ENCODE assay signal across 1 cellular context in genomic region chr2:85437488-85438290, GRCh38.
A peak's percentile ranks its signal among the peaks of the same experiment; 100 is the strongest.
TF ChIP-seq lines count a peak whose summit lies in the region.

No MANE protein-coding gene starts in this region.

TF ChIP-seq in K562, 482 proteins besides CTCF, POLR2A, EP300 and RAD21 (continued from another document and continues in another):
- TF ChIP-seq, protein P1, sequence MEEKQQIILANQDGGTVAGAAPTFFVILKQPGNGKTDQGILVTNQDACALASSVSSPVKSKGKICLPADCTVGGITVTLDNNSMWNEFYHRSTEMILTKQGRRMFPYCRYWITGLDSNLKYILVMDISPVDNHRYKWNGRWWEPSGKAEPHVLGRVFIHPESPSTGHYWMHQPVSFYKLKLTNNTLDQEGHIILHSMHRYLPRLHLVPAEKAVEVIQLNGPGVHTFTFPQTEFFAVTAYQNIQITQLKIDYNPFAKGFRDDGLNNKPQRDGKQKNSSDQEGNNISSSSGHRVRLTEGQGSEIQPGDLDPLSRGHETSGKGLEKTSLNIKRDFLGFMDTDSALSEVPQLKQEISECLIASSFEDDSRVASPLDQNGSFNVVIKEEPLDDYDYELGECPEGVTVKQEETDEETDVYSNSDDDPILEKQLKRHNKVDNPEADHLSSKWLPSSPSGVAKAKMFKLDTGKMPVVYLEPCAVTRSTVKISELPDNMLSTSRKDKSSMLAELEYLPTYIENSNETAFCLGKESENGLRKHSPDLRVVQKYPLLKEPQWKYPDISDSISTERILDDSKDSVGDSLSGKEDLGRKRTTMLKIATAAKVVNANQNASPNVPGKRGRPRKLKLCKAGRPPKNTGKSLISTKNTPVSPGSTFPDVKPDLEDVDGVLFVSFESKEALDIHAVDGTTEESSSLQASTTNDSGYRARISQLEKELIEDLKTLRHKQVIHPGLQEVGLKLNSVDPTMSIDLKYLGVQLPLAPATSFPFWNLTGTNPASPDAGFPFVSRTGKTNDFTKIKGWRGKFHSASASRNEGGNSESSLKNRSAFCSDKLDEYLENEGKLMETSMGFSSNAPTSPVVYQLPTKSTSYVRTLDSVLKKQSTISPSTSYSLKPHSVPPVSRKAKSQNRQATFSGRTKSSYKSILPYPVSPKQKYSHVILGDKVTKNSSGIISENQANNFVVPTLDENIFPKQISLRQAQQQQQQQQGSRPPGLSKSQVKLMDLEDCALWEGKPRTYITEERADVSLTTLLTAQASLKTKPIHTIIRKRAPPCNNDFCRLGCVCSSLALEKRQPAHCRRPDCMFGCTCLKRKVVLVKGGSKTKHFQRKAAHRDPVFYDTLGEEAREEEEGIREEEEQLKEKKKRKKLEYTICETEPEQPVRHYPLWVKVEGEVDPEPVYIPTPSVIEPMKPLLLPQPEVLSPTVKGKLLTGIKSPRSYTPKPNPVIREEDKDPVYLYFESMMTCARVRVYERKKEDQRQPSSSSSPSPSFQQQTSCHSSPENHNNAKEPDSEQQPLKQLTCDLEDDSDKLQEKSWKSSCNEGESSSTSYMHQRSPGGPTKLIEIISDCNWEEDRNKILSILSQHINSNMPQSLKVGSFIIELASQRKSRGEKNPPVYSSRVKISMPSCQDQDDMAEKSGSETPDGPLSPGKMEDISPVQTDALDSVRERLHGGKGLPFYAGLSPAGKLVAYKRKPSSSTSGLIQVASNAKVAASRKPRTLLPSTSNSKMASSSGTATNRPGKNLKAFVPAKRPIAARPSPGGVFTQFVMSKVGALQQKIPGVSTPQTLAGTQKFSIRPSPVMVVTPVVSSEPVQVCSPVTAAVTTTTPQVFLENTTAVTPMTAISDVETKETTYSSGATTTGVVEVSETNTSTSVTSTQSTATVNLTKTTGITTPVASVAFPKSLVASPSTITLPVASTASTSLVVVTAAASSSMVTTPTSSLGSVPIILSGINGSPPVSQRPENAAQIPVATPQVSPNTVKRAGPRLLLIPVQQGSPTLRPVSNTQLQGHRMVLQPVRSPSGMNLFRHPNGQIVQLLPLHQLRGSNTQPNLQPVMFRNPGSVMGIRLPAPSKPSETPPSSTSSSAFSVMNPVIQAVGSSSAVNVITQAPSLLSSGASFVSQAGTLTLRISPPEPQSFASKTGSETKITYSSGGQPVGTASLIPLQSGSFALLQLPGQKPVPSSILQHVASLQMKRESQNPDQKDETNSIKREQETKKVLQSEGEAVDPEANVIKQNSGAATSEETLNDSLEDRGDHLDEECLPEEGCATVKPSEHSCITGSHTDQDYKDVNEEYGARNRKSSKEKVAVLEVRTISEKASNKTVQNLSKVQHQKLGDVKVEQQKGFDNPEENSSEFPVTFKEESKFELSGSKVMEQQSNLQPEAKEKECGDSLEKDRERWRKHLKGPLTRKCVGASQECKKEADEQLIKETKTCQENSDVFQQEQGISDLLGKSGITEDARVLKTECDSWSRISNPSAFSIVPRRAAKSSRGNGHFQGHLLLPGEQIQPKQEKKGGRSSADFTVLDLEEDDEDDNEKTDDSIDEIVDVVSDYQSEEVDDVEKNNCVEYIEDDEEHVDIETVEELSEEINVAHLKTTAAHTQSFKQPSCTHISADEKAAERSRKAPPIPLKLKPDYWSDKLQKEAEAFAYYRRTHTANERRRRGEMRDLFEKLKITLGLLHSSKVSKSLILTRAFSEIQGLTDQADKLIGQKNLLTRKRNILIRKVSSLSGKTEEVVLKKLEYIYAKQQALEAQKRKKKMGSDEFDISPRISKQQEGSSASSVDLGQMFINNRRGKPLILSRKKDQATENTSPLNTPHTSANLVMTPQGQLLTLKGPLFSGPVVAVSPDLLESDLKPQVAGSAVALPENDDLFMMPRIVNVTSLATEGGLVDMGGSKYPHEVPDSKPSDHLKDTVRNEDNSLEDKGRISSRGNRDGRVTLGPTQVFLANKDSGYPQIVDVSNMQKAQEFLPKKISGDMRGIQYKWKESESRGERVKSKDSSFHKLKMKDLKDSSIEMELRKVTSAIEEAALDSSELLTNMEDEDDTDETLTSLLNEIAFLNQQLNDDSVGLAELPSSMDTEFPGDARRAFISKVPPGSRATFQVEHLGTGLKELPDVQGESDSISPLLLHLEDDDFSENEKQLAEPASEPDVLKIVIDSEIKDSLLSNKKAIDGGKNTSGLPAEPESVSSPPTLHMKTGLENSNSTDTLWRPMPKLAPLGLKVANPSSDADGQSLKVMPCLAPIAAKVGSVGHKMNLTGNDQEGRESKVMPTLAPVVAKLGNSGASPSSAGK (IDR thresholded peaks at IDR 0.05): peak; percentile 69
- no peak for TF ChIP-seq ZNF77 (CRISPR knock-in tag; IDR thresholded peaks at IDR 0.05)
- peak; percentile 34; the same call in 1 of the 2 replicates for TF ChIP-seq KLF6 (CRISPR knock-in tag; IDR thresholded peaks at IDR 0.05; ENCODE audit: borderline replicate concordance)
- 0 out of 2 replicates have a peak, but pooled peaks have one; percentile 25 for TF ChIP-seq ATF1 (CRISPR knock-in tag; IDR thresholded peaks at IDR 0.05)
- peak; percentile 28 for TF ChIP-seq ATF1 (tag; IDR thresholded peaks at IDR 0.05)
- TF ChIP-seq TBP (optimal IDR thresholded peaks at IDR 0.05; ENCODE audit: low read depth, low read length): peak; percentile 20
- TF ChIP-seq BHLHE40 (IDR thresholded peaks at IDR 0.05; ENCODE audit: low read length): peak; percentile 81
- peak; percentile 85; the same call in 1 of the 2 replicates for TF ChIP-seq HNRNPL (IDR thresholded peaks at IDR 0.05; ENCODE audit: low read depth, low read length)
- TF ChIP-seq TOE1 (IDR thresholded peaks at IDR 0.05; ENCODE audit: borderline replicate concordance): peak; percentile 57; the same call in 1 of the 2 replicates
- no peak for TF ChIP-seq TOE1 (CRISPR knock-in tag; IDR thresholded peaks at IDR 0.05; ENCODE audit: borderline replicate concordance, low read depth)
- TF ChIP-seq DMBX1 (CRISPR knock-in tag; IDR thresholded peaks at IDR 0.05; ENCODE audit: borderline replicate concordance): peak; percentile 83; the same call in 1 of the 2 replicates
- 0 out of 2 replicates have a peak, but pooled peaks have one; percentile 31 for TF ChIP-seq JUND (IDR thresholded peaks at IDR 0.05; ENCODE audit: borderline replicate concordance, low read depth, low read length)
- TF ChIP-seq JUND (tag; IDR thresholded peaks at IDR 0.05; ENCODE audit: borderline replicate concordance, low read depth, low read length): no peak
- TF ChIP-seq RNF2 (IDR thresholded peaks at IDR 0.05): peak; percentile 66; the same call in 1 of the 2 replicates
- no peak for TF ChIP-seq MEF2D (tag; conservative IDR thresholded peaks at IDR 0.05; ENCODE audit: low read depth)
- peak; percentile 67; the same call in 1 of the 2 replicates for TF ChIP-seq BACH1 (tag; IDR thresholded peaks at IDR 0.05)
- TF ChIP-seq SMAD3 (CRISPR knock-in tag; conservative IDR thresholded peaks at IDR 0.05): 0 out of 2 replicates have a peak, but pooled peaks have one; percentile 27
- TF ChIP-seq FOSL1 (tag; conservative IDR thresholded peaks at IDR 0.05): peak; percentile 35; the same call in 1 of the 2 replicates
- TF ChIP-seq HDGF (IDR thresholded peaks at IDR 0.05): no peak
- TF ChIP-seq ZNF76 (CRISPR knock-in tag; IDR thresholded peaks at IDR 0.05; ENCODE audit: borderline replicate concordance): 0 out of 2 replicates have a peak, but pooled peaks have one; percentile 51
- TF ChIP-seq SOX6 (IDR thresholded peaks at IDR 0.05): 0 out of 2 replicates have a peak, but pooled peaks have one; percentile 33
- no peak for TF ChIP-seq ZFX (CRISPR knock-in tag; IDR thresholded peaks at IDR 0.05)
- TF ChIP-seq MEIS2 (IDR thresholded peaks at IDR 0.05; ENCODE audit: partially characterized antibody): no peak
- peak; percentile 54; the same call in 1 of the 2 replicates for TF ChIP-seq POLR2AphosphoS5 (IDR thresholded peaks at IDR 0.05; ENCODE audit: control insufficient read depth, insufficient read depth, low read depth, low read length)
- peak; percentile 87 for TF ChIP-seq NFIC (IDR thresholded peaks at IDR 0.05)
- peak; percentile 36; the same call in 1 of the 2 replicates for TF ChIP-seq MAFK (IDR thresholded peaks at IDR 0.05; ENCODE audit: low read length)
- peak; percentile 74 for TF ChIP-seq C11orf30 (IDR thresholded peaks at IDR 0.05; ENCODE audit: low read depth)
- no peak for TF ChIP-seq SAFB (IDR thresholded peaks at IDR 0.05; ENCODE audit: borderline replicate concordance, low read depth, low read length)
- peak in 1 of 2 experiments; percentile 51; a peak in 1 of 4 replicates for TF ChIP-seq SIN3A (IDR thresholded peaks at IDR 0.05; ENCODE audit: borderline replicate concordance in 2 of 2, control insufficient read depth in 1 of 2, low read depth in 2 of 2, low read length in 2 of 2)
- peak; percentile 60 for TF ChIP-seq EGR1 (conservative IDR thresholded peaks at IDR 0.05)
- TF ChIP-seq, protein P2, sequence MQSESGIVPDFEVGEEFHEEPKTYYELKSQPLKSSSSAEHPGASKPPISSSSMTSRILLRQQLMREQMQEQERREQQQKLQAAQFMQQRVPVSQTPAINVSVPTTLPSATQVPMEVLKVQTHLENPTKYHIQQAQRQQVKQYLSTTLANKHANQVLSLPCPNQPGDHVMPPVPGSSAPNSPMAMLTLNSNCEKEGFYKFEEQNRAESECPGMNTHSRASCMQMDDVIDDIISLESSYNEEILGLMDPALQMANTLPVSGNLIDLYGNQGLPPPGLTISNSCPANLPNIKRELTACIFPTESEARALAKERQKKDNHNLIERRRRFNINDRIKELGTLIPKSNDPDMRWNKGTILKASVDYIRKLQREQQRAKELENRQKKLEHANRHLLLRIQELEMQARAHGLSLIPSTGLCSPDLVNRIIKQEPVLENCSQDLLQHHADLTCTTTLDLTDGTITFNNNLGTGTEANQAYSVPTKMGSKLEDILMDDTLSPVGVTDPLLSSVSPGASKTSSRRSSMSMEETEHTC (IDR thresholded peaks at IDR 0.05): peak; percentile 87
- peak in 1 of 2 experiments; percentile 55; a peak in 2 of 4 replicates for TF ChIP-seq NRF1 (conservative IDR thresholded peaks at IDR 0.05 in 1 of 2, IDR thresholded peaks at IDR 0.05 in 1 of 2)
- peak; percentile 44; the same call in 1 of the 2 replicates for TF ChIP-seq FOXJ2 (tag; IDR thresholded peaks at IDR 0.05)
- peak; percentile 51 for TF ChIP-seq TAF1 (IDR thresholded peaks at IDR 0.05; ENCODE audit: control insufficient read depth, extremely low read depth, insufficient read depth, low read length, severe bottlenecking)
- peak; percentile 72 for TF ChIP-seq HMGN3 (IDR thresholded peaks at IDR 0.05; ENCODE audit: borderline replicate concordance, extremely low read depth, insufficient read length, low read depth, low read length)
- peak; percentile 8; the same call in 1 of the 2 replicates for TF ChIP-seq PML (IDR thresholded peaks at IDR 0.05; ENCODE audit: low read length)
- TF ChIP-seq CREB1 (IDR thresholded peaks at IDR 0.05): peak; percentile 79
- no peak for TF ChIP-seq CREB1 (CRISPR knock-in tag; IDR thresholded peaks at IDR 0.05)
- TF ChIP-seq ELK1 (CRISPR knock-in tag; IDR thresholded peaks at IDR 0.05): no peak
- TF ChIP-seq CREM (IDR thresholded peaks at IDR 0.05; ENCODE audit: low read depth): peak; percentile 88
- TF ChIP-seq, protein P3, sequence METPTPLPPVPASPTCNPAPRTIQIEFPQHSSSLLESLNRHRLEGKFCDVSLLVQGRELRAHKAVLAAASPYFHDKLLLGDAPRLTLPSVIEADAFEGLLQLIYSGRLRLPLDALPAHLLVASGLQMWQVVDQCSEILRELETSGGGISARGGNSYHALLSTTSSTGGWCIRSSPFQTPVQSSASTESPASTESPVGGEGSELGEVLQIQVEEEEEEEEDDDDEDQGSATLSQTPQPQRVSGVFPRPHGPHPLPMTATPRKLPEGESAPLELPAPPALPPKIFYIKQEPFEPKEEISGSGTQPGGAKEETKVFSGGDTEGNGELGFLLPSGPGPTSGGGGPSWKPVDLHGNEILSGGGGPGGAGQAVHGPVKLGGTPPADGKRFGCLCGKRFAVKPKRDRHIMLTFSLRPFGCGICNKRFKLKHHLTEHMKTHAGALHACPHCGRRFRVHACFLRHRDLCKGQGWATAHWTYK (CRISPR knock-in tag; IDR thresholded peaks at IDR 0.05): 0 out of 2 replicates have a peak, but pooled peaks have one; percentile 37
- TF ChIP-seq HDAC8 (tag; IDR thresholded peaks at IDR 0.05): peak; percentile 63; the same call in 1 of the 2 replicates
- no peak for TF ChIP-seq ZNF197 (CRISPR knock-in tag; IDR thresholded peaks at IDR 0.05; ENCODE audit: low read depth)
- TF ChIP-seq KLF1 (tag; IDR thresholded peaks at IDR 0.05): 0 out of 2 replicates have a peak, but pooled peaks have one; percentile 51
- no peak for TF ChIP-seq PREB (CRISPR knock-in tag; IDR thresholded peaks at IDR 0.05)
- no peak for TF ChIP-seq USF1 (CRISPR knock-in tag; IDR thresholded peaks at IDR 0.05)
- TF ChIP-seq NFRKB (IDR thresholded peaks at IDR 0.05; ENCODE audit: low read depth): 0 out of 2 replicates have a peak, but pooled peaks have one; percentile 34
- TF ChIP-seq RB1 (IDR thresholded peaks at IDR 0.05; ENCODE audit: low read depth): peak; percentile 58
- peak; percentile 56 for TF ChIP-seq ZNF316 (IDR thresholded peaks at IDR 0.05)
- TF ChIP-seq MAZ (CRISPR knock-in tag; conservative IDR thresholded peaks at IDR 0.05 in 1 of 2, IDR thresholded peaks at IDR 0.05 in 1 of 2): peak; percentile 53 to 88; a peak in 2 of 4 replicates
